25 cellular contexts compared by ENCODE assay signal in genomic region chr2:180893752-180894151, GRCh38.
"Had no signal": no experiment of that assay in that cellular context is flagged by ENCODE, and none has a peak within 500 bp of the region (broad histone marks: within the 10 kb centered on the region; RNA-seq: fewer than 3 reads in every experiment).

No MANE protein-coding gene starts in this region.

- H3K36me3 ChIP-seq: stomach, suprapubic skin, thoracic aorta, thyroid gland, tibial artery, tibial nerve, transverse colon, upper lobe of left lung, upper lobe of right lung, uterus, vagina had no signal

- H3K27me3 ChIP-seq: stomach, suprapubic skin, testis, thyroid gland, tibial artery, tibial nerve, transverse colon, upper lobe of left lung, upper lobe of right lung, uterus, vagina had no signal

- H3K4me3 ChIP-seq: stomach, suprapubic skin, testis, thoracic aorta, thyroid gland, tibial artery, tibial nerve, transverse colon, upper lobe of left lung, upper lobe of right lung, uterus, vagina had no signal

- FAIRE-seq: urothelium cell line had no signal

- DNase-seq: stimulated activated CD4-positive, alpha-beta T cell treated with anti-CD3 and anti-CD28 coated beads, Interleukin-2, amount 100 ng/mL, for 48 hours; stimulated activated CD4-positive, alpha-beta T cell treated with anti-CD3 and anti-CD28 coated beads, Interleukin-4, amount 100 ng/mL, for 1 hour; stimulated activated CD4-positive, alpha-beta T cell treated with anti-CD3 and anti-CD28 coated beads, Interleukin-4, amount 100 ng/mL, for 24 hours; stimulated activated CD4-positive, alpha-beta T cell treated with anti-CD3 and anti-CD28 coated beads, Interleukin-4, amount 100 ng/mL, for 4 hours; stimulated activated CD8-positive, alpha-beta memory T cell treated with anti-CD3 and anti-CD28 coated beads, Interleukin-4, amount 100 ng/mL, for 48 hours; stimulated activated naive B cell treated with anti-CD40 and anti-IgM and Interleukin-4, amounts not matched to agents 10 μg/mL and 1 μg/mL and 100 μg/mL, for 72 hours; stimulated activated naive CD4-positive, alpha-beta T cell; stimulated activated naive CD4-positive, alpha-beta T cell treated with Interleukin-2 at 50 U/mL for 16 hours; stimulated activated naive CD8-positive, alpha-beta T cell treated with anti-CD3 and anti-CD28 coated beads, Interleukin-15, amount 100 ng/mL, for 72 hours; stimulated activated naive CD8-positive, alpha-beta T cell treated with anti-CD3 and anti-CD28 coated beads, Interleukin-15, Interleukin-2, amounts not matched to agents 100 U/mL and 50 U/mL, for 24 hours; stomach; substantia nigra; testis; thyroid gland; tibial artery; transverse colon; upper lobe of left lung; upper lobe of right lung; uterus had no signal

- H3K27ac ChIP-seq: stomach, suprapubic skin, testis, thoracic aorta, thyroid gland, tibial artery, tibial nerve, transverse colon, upper lobe of left lung, upper lobe of right lung, uterus, vagina had no signal

- H3K9me3 ChIP-seq: stomach, suprapubic skin, testis, thoracic aorta, thyroid gland, tibial artery, tibial nerve, transverse colon, upper lobe of left lung, upper lobe of right lung, uterus, vagina had no signal

- ATAC-seq: stimulated activated effector memory CD8-positive, alpha-beta T cell treated with anti-CD3 and anti-CD28 coated beads, Interleukin-12 subunit alpha, Interleukin-12 subunit beta, amount 100 ng/mL, for 72 hours; stimulated activated naive B cell treated with anti-CD40 and anti-IgM and Interleukin-4, amounts not matched to agents 10 μg/mL and 1 μg/mL and 100 μg/mL, for 72 hours; stimulated activated naive CD8-positive, alpha-beta T cell treated with anti-CD3 and anti-CD28 coated beads, Interleukin-15, Interleukin-2, amounts not matched to agents 100 U/mL and 50 U/mL, for 24 hours; upper lobe of right lung had no signal

- H3K4me1 ChIP-seq: stomach, suprapubic skin, testis, thyroid gland, tibial artery, tibial nerve, transverse colon, upper lobe of left lung, upper lobe of right lung, uterus, vagina had no signal
